Comparison of ENCODE assay signal across 16 cellular contexts in genomic region chr6:170293411-170293844, GRCh38. TPM values are rescaled to one million over a fixed set of nuclear protein-coding genes. Genes with fewer than 3 reads are reported as not detected.
A peak's percentile ranks its signal among the peaks of the same experiment; 100 is the strongest.
DNase-seq lines count a peak whose midpoint lies in the region; ATAC-seq and TF ChIP-seq lines count a peak whose summit lies in the region.
"Had no signal": no experiment of that assay in that cellular context is flagged by ENCODE, and none has a peak within 500 bp of the region (broad histone marks: within the 10 kb centered on the region; RNA-seq: fewer than 3 reads in every experiment).

No MANE protein-coding gene starts in this region.

- ATAC-seq in left lobe of liver (no peak), HG02763 (IDR thresholded peaks at IDR 0.05; ENCODE audit: unreplicated experiment) (no peak)
- ATAC-seq: activated CD4-positive, CD25-positive, alpha-beta regulatory T cell treated with anti-CD3 and anti-CD28 coated beads, Interleukin-2, amount 50 U/mL, for 24 hours had no signal

- no peak overlapping the region for H3K4me3 Mint-ChIP-seq in progenitor cell of endocrine pancreas (ENCODE audit: low read depth)
- H3K4me3 Mint-ChIP-seq: mesothelial cell of epicardium had no signal

- DNase-seq in GM23248 (no peak), SK-N-MC (ENCODE audit: low read depth, low spot score) (no peak), fibroblast of the aortic adventitia (ENCODE audit: low read depth) (no peak), progenitor cell of endocrine pancreas (ENCODE audit: low spot score, unreplicated experiment) (no peak), left lobe of liver (ENCODE audit: low spot score) (no peak), activated T-cell treated with anti-CD3 and anti-CD28 coated beads for 4 hours (no peak)
- DNase-seq in activated CD4-positive, alpha-beta T cell treated with anti-CD3 and anti-CD28 coated beads for 48 hours = no peak
- DNase-seq: adrenal gland; colonic mucosa; NCI-H1436; stimulated activated CD4-positive, alpha-beta T cell treated with anti-CD3 and anti-CD28 coated beads, Interleukin-1b, Interleukin-23, amount 100 ng/mL, for 48 hours had no signal

- H3K9me3 Mint-ChIP-seq in progenitor cell of endocrine pancreas (ENCODE audit: low read depth) = no peaks in the 10 kb centered on the region
- H3K9me3 Mint-ChIP-seq: mesothelial cell of epicardium had no signal

- no peaks in the 10 kb centered on the region for H3K36me3 ChIP-seq in GM23248 (ENCODE audit: low read depth)
- no peaks in the 10 kb centered on the region for H3K36me3 ChIP-seq in SK-N-MC (ENCODE audit: insufficient read depth, low read length)
- H3K36me3 ChIP-seq: adrenal gland, colonic mucosa had no signal

- WGBS in GM23248 (ENCODE audit: low coverage in 1 of 2, low lambda C conversion rate in 2 of 2, missing lambda C conversion rate in 2 of 2), 2 experiments = 3% methylated on average over 9 of the region's 9 CpGs

- in situ Hi-C loops in GM23248 (cut with MboI) = no loop called here

- H3K27me3 ChIP-seq in GM23248 (replicated peaks; ENCODE audit: insufficient read depth) = peaks cover 72% of the 10 kb centered on the region

- peaks cover 41% of the 10 kb centered on the region for H3K27me3 Mint-ChIP-seq in progenitor cell of endocrine pancreas

- peaks cover 38% of the 10 kb centered on the region for H3K4me1 Mint-ChIP-seq in progenitor cell of endocrine pancreas (ENCODE audit: low read depth)

- no peak for TF ChIP-seq CTCF in fibroblast of the aortic adventitia (IDR thresholded peaks at IDR 0.05; ENCODE audit: insufficient read depth, low read length)
- no peak for TF ChIP-seq CTCF in progenitor cell of endocrine pancreas (IDR thresholded peaks at IDR 0.05; ENCODE audit: unreplicated experiment)

- peak overlapping the region; percentile 42 for H3K27ac Mint-ChIP-seq in progenitor cell of endocrine pancreas
- H3K27ac Mint-ChIP-seq: mesothelial cell of epicardium had no signal

- H3K9me3 ChIP-seq in GM23248 (ENCODE audit: low read depth) (no peaks in the 10 kb centered on the region), SK-N-MC (ENCODE audit: low read depth, low read length) (no peaks in the 10 kb centered on the region)
- H3K9me3 ChIP-seq: adrenal gland, colonic mucosa had no signal

- H3K36me3 Mint-ChIP-seq in progenitor cell of endocrine pancreas (ENCODE audit: insufficient read depth) = peaks cover 6% of the 10 kb centered on the region
- H3K36me3 Mint-ChIP-seq: mesothelial cell of epicardium had no signal

- no peaks in the 10 kb centered on the region for H3K79me2 ChIP-seq in GM23248 (ENCODE audit: insufficient read depth)

- no peak overlapping the region for H3K27ac ChIP-seq in GM23248
- H3K27ac ChIP-seq in SK-N-MC = no peak overlapping the region
- H3K27ac ChIP-seq: C4-2B, colonic mucosa had no signal

- H3K4me3 ChIP-seq in GM23248 = peak overlapping the region; percentile 53
- peak overlapping the region; percentile 48; the same call in 1 of the 2 replicates for H3K4me3 ChIP-seq in SK-N-MC
- H3K4me3 ChIP-seq in fibroblast of the aortic adventitia (ENCODE audit: low read depth, low read length) = peak overlapping the region; percentile 40
- H3K4me3 ChIP-seq: adrenal gland, colonic mucosa had no signal

- H3K9ac ChIP-seq in GM23248 (no peak overlapping the region), SK-N-MC (ENCODE audit: insufficient read length) (no peak overlapping the region)

- H3K4me2 ChIP-seq in GM23248 (ENCODE audit: unreplicated experiment) = peak overlapping the region; percentile 32

- H3K9me2 ChIP-seq in GM23248 (ENCODE audit: insufficient read depth) = no peaks in the 10 kb centered on the region

- H3F3A ChIP-seq in GM23248 (ENCODE audit: insufficient read depth) = peaks cover 12% of the 10 kb centered on the region; the same call in 1 of the 2 replicates

- H4K20me1 ChIP-seq in GM23248 (ENCODE audit: insufficient read depth) = no peaks in the 10 kb centered on the region

- 0 out of 2 replicates have a peak, but pooled peaks cover 6% of the 10 kb centered on the region for H3K4me1 ChIP-seq in GM23248 (ENCODE audit: insufficient read depth)

- 0 out of 2 replicates have a peak overlapping the region, but pooled peaks have one; percentile 7 for H2AFZ ChIP-seq in GM23248

RNA-seq across cellular contexts. Expression of gene DLL1, which starts 2.5 kb away (rescaled TPM):
- 0.38 and 0.86 TPM in 2 replicates for total RNA-seq in GM23248 (2014; rRNA removed; shearing (Covaris generic))
- polyA plus RNA-seq in GM23248 (2016; fragmentation: Nextera tagmentation; extraction: Ambion mirVana) = 0.30 and 0.68 TPM in 2 replicates
- total RNA-seq in fibroblast of the aortic adventitia (ENCODE audit: low replicate concordance) (0.09 and 4.9 TPM in 2 replicates), progenitor cell of endocrine pancreas (75.3 and 79.1 TPM in 2 replicates), left lobe of liver (4.9 TPM)
- total RNA-seq: OCI-LY7 had no signal

RNA-seq across cellular contexts. Expression of gene FAM120B, which starts 13.1 kb away (rescaled TPM):
- total RNA-seq in GM23248 (2014; rRNA removed; shearing (Covaris generic)) = 12.0 and 17.1 TPM in 2 replicates
- 28.5 and 29.1 TPM in 2 replicates for polyA plus RNA-seq in GM23248 (2016; fragmentation: Nextera tagmentation; extraction: Ambion mirVana)
- total RNA-seq in fibroblast of the aortic adventitia (ENCODE audit: low replicate concordance) (20.4 and 29.4 TPM in 2 replicates), progenitor cell of endocrine pancreas (46.2 and 49.3 TPM in 2 replicates), left lobe of liver (11.6 TPM)

Comparison
In these comparisons a context has a peak if more than half of its experiments do, and no peak if none do; other contexts are left out.
1. RNA of gene DLL1, which starts 2.5 kb away (total RNA-seq): 75.3 to 79.1 TPM in progenitor cell of endocrine pancreas; 4.9 TPM in left lobe of liver (single experiment), 0.38 to 0.86 TPM in GM23248 and 0.09 to 4.9 TPM in fibroblast of the aortic adventitia; every median in the first group is over 10 times any median in the second.
2. Peak in every context shown above with its lines, with median percentiles within 50 percentile points of each other: H3K4me3 ChIP-seq.